ENCODE assay signal across 17 cellular contexts in the genomic region with DNA sequence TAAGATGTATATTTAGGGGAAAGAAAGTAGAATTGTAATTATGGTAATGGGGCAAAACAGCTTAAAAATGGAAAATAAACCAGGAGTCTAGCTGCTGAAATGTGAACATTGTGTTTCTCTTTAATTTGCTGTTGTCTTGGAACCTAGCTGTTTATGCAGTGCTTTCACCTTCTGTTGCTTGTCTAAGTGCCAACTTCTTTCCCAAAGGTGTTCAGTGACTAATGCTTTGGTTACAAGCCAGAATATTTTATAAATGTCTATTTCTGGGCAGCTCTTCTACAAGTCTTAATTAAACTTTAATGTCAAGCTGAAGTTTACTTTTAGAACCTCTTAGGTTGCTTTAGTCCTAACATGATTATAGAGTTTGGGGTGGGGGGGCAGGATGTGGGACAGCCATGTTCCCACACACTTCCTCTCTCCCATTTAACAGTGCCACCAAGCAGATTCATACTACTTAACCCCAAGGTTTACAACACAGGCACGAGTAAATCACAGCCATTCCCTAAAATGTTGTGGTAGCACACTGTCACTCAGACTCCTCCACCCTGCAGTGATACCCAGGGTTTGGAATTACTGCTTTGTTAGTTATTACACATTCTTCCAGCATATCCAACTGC.
DNase-seq lines count a peak whose midpoint lies in the region; ATAC-seq and TF ChIP-seq lines count a peak whose summit lies in the region.
"Had no signal": no experiment of that assay in that cellular context is flagged by ENCODE, and none has a peak within 500 bp of the region (broad histone marks: within the 10 kb centered on the region; RNA-seq: fewer than 3 reads in every experiment).

No MANE protein-coding gene starts in this region.

- H3K4me3 Mint-ChIP-seq in activated naive CD4-positive, alpha-beta T cell treated with anti-CD3 and anti-CD28 coated beads, Interleukin-2, amount 10 ng/mL, durations not matched to agents 7 days and 5 days = no peak overlapping the region
- no peak overlapping the region for H3K4me3 Mint-ChIP-seq in activated naive CD4-positive, alpha-beta T cell treated with anti-CD3 and anti-CD28 coated beads for 36 hours
- H3K4me3 Mint-ChIP-seq in activated B cell treated with CpG ODN at 0.5 μM for 24 hours = no peak overlapping the region
- no peak overlapping the region for H3K4me3 Mint-ChIP-seq in nephron progenitor cell
- H3K4me3 Mint-ChIP-seq: HFFc6 had no signal

- peak overlapping the region; percentile 28 for H3K27ac Mint-ChIP-seq in activated naive CD4-positive, alpha-beta T cell treated with anti-CD3 and anti-CD28 coated beads, Interleukin-2, amount 10 ng/mL, durations not matched to agents 7 days and 5 days
- no peak overlapping the region for H3K27ac Mint-ChIP-seq in activated naive CD4-positive, alpha-beta T cell treated with anti-CD3 and anti-CD28 coated beads for 36 hours
- H3K27ac Mint-ChIP-seq in activated B cell treated with CpG ODN at 0.5 μM for 24 hours (peak overlapping the region; percentile 55), nephron progenitor cell (no peak overlapping the region)
- H3K27ac Mint-ChIP-seq: HFFc6 had no signal

- H3K9me3 Mint-ChIP-seq in activated naive CD4-positive, alpha-beta T cell treated with anti-CD3 and anti-CD28 coated beads, Interleukin-2, amount 10 ng/mL, durations not matched to agents 7 days and 5 days = no peaks in the 10 kb centered on the region
- H3K9me3 Mint-ChIP-seq in activated naive CD4-positive, alpha-beta T cell treated with anti-CD3 and anti-CD28 coated beads for 36 hours = no peaks in the 10 kb centered on the region
- H3K9me3 Mint-ChIP-seq in activated B cell treated with CpG ODN at 0.5 μM for 24 hours = no peaks in the 10 kb centered on the region
- no peaks in the 10 kb centered on the region for H3K9me3 Mint-ChIP-seq in nephron progenitor cell
- H3K9me3 Mint-ChIP-seq: HFFc6 had no signal

- H3K36me3 ChIP-seq in thymus (ENCODE audit: control insufficient read depth, insufficient read depth) = peaks cover 39% of the 10 kb centered on the region
- H3K36me3 ChIP-seq: cardiac muscle cell had no signal

- POLR2A ChIA-PET in activated B cell treated with CpG ODN at 0.5 μM for 24 hours (lab: Charles Lee) = interaction anchor here (0.6 to 1.1 kb wide), 2 partner anchors 16 to 37 kb away, joined by 3 to 5 read pairs; no protein-coding TSS in a partner anchor

- H3K4me1 ChIP-seq in thymus (ENCODE audit: control insufficient read depth, insufficient read depth, low read length) = no peaks in the 10 kb centered on the region

- 23% methylated on average over 1 of the region's 1 CpG for WGBS in thymus

- H3K27ac ChIP-seq in thymus (ENCODE audit: low read depth) = peak overlapping the region; percentile 60
- H3K27ac ChIP-seq: cardiac muscle cell, SK-N-MC had no signal

- H3K36me3 Mint-ChIP-seq in activated naive CD4-positive, alpha-beta T cell treated with anti-CD3 and anti-CD28 coated beads, Interleukin-2, amount 10 ng/mL, durations not matched to agents 7 days and 5 days = peaks cover 70% of the 10 kb centered on the region
- peaks cover 28% of the 10 kb centered on the region for H3K36me3 Mint-ChIP-seq in activated naive CD4-positive, alpha-beta T cell treated with anti-CD3 and anti-CD28 coated beads for 36 hours (ENCODE audit: low read depth)
- H3K36me3 Mint-ChIP-seq in activated B cell treated with CpG ODN at 0.5 μM for 24 hours (ENCODE audit: low read depth) (peaks cover 85% of the 10 kb centered on the region), nephron progenitor cell (ENCODE audit: low read depth) (no peaks in the 10 kb centered on the region)

- H3K4me1 Mint-ChIP-seq in activated naive CD4-positive, alpha-beta T cell treated with anti-CD3 and anti-CD28 coated beads, Interleukin-2, amount 10 ng/mL, durations not matched to agents 7 days and 5 days = peaks cover 28% of the 10 kb centered on the region
- H3K4me1 Mint-ChIP-seq in activated naive CD4-positive, alpha-beta T cell treated with anti-CD3 and anti-CD28 coated beads for 36 hours (ENCODE audit: low read depth) = peaks cover 34% of the 10 kb centered on the region
- peaks cover 6% of the 10 kb centered on the region for H3K4me1 Mint-ChIP-seq in activated B cell treated with CpG ODN at 0.5 μM for 24 hours
- no peaks in the 10 kb centered on the region for H3K4me1 Mint-ChIP-seq in nephron progenitor cell

- H3K4me3 ChIP-seq in fibroblast of mammary gland (ENCODE audit: control insufficient read depth, low read depth, low read length) (no peak overlapping the region), thymus (ENCODE audit: low read length) (no peak overlapping the region)
- H3K4me3 ChIP-seq: cardiac muscle cell, MG63, SK-N-MC had no signal

- CTCF ChIA-PET in activated naive CD4-positive, alpha-beta T cell treated with anti-CD3 and anti-CD28 coated beads, Interleukin-2, amount 10 ng/mL, durations not matched to agents 7 days and 5 days (lab: Charles Lee) = interaction anchor here (1.1 kb wide), 2 partner anchors 49 to 198 kb away, joined by 3 to 4 read pairs; no protein-coding TSS in a partner anchor
- CTCF ChIA-PET in activated naive CD4-positive, alpha-beta T cell treated with anti-CD3 and anti-CD28 coated beads for 36 hours (lab: Charles Lee) = interaction anchor here (1.1 kb wide), 1 partner anchor 198 kb away, joined by 5 read pairs; no protein-coding TSS in a partner anchor
- CTCF ChIA-PET in activated B cell treated with CpG ODN at 0.5 μM for 24 hours (lab: Charles Lee) = interaction anchor here (0.5 to 1.6 kb wide), 4 partner anchors 12 to 413 kb away, joined by 3 read pairs; no protein-coding TSS in a partner anchor

- intact Hi-C loops in activated naive CD4-positive, alpha-beta T cell treated with anti-CD3 and anti-CD28 coated beads for 36 hours (cut with micrococcal nuclease) = no loop called here
- intact Hi-C loops in activated B cell treated with CpG ODN at 0.5 μM for 24 hours (cut with micrococcal nuclease) = no loop called here

- no peaks in the 10 kb centered on the region for H3K27me3 Mint-ChIP-seq in activated naive CD4-positive, alpha-beta T cell treated with anti-CD3 and anti-CD28 coated beads, Interleukin-2, amount 10 ng/mL, durations not matched to agents 7 days and 5 days
- no peaks in the 10 kb centered on the region for H3K27me3 Mint-ChIP-seq in activated naive CD4-positive, alpha-beta T cell treated with anti-CD3 and anti-CD28 coated beads for 36 hours (ENCODE audit: low read depth)
- H3K27me3 Mint-ChIP-seq in activated B cell treated with CpG ODN at 0.5 μM for 24 hours (no peaks in the 10 kb centered on the region), nephron progenitor cell (ENCODE audit: low read depth, poor library complexity) (peaks cover 5% of the 10 kb centered on the region)

- H3K9me3 ChIP-seq in thymus (ENCODE audit: control insufficient read depth) = no peaks in the 10 kb centered on the region
- H3K9me3 ChIP-seq: MG63 had no signal

- ATAC-seq in activated B cell treated with CpG ODN at 0.5 μM for 24 hours (ENCODE audit: low read depth) = no peak
- ATAC-seq in GM18873 (IDR thresholded peaks at IDR 0.05; ENCODE audit: low FRiP score, unreplicated experiment) = no peak

- peak; percentile 27 for DNase-seq in activated naive CD4-positive, alpha-beta T cell treated with anti-CD3 and anti-CD28 coated beads, Interleukin-2, amount 10 ng/mL, durations not matched to agents 7 days and 5 days
- DNase-seq in activated naive CD4-positive, alpha-beta T cell treated with anti-CD3 and anti-CD28 coated beads for 36 hours = no peak
- DNase-seq in activated B cell treated with CpG ODN at 0.5 μM for 24 hours = no peak
- peak; percentile 20 for DNase-seq in fibroblast of mammary gland (ENCODE audit: low read depth)
- DNase-seq in nephron progenitor cell = no peak
- no peak for DNase-seq in HuH-7.5 (ENCODE audit: low spot score)
- DNase-seq: activated CD8-positive, alpha-beta memory T cell treated with anti-CD3 and anti-CD28 coated beads for 24 hours; foreskin fibroblast; HFFc6; left cardiac atrium; MG63; NCI-H748 treated with DMSO at 0.1 percent for 48 hours; stimulated activated CD4-positive, alpha-beta T cell treated with anti-CD3 and anti-CD28 coated beads, Interleukin-4, amount 100 ng/mL, for 24 hours had no signal

- TF ChIP-seq CTCF in activated B cell treated with CpG ODN at 0.5 μM for 24 hours (IDR thresholded peaks at IDR 0.05) (no peak), fibroblast of mammary gland (conservative IDR thresholded peaks at IDR 0.05; ENCODE audit: control insufficient read depth, insufficient read depth, low read depth, low read length) (no peak), nephron progenitor cell (IDR thresholded peaks at IDR 0.05) (no peak)

- H3K27me3 ChIP-seq in thymus (ENCODE audit: control insufficient read depth, insufficient read depth) = no peaks in the 10 kb centered on the region
- H3K27me3 ChIP-seq: cardiac muscle cell, MG63 had no signal

Comparison
In these comparisons a context has a peak if more than half of its experiments do, and no peak if none do; other contexts are left out.
1. DNase-seq: peak in activated naive CD4-positive, alpha-beta T cell treated with anti-CD3 and anti-CD28 coated beads, Interleukin-2, amount 10 ng/mL, durations not matched to agents 7 days and 5 days (single experiment) and fibroblast of mammary gland (single experiment); none in activated naive CD4-positive, alpha-beta T cell treated with anti-CD3 and anti-CD28 coated beads for 36 hours (single experiment), activated B cell treated with CpG ODN at 0.5 μM for 24 hours (single experiment), nephron progenitor cell (single experiment) and HuH-7.5 (single experiment).
2. H3K27ac Mint-ChIP-seq: peak in activated naive CD4-positive, alpha-beta T cell treated with anti-CD3 and anti-CD28 coated beads, Interleukin-2, amount 10 ng/mL, durations not matched to agents 7 days and 5 days (single experiment) and activated B cell treated with CpG ODN at 0.5 μM for 24 hours (single experiment); none in activated naive CD4-positive, alpha-beta T cell treated with anti-CD3 and anti-CD28 coated beads for 36 hours (single experiment) and nephron progenitor cell (single experiment).